8 cellular contexts compared by ENCODE assay signal in genomic region chr16:30377050-30377811, GRCh38. TPM values are rescaled to one million over a fixed set of nuclear protein-coding genes. Genes with fewer than 3 reads are reported as not detected.
DNase-seq lines count a peak whose midpoint lies in the region; ATAC-seq lines count a peak whose summit lies in the region.

No MANE protein-coding gene starts in this region.

- no peaks in the 10 kb centered on the region for H3K9me3 Mint-ChIP-seq in activated CD8-positive, alpha-beta memory T cell treated with anti-CD3 and anti-CD28 coated beads, Interleukin-2, amount 10 ng/mL, durations not matched to agents 7 days and 5 days (ENCODE audit: low read depth)
- H3K9me3 Mint-ChIP-seq in activated CD4-positive, alpha-beta memory T cell treated with anti-CD3 and anti-CD28 coated beads for 36 hours: no peaks in the 10 kb centered on the region

- peak overlapping the region; percentile 88 for H3K4me3 Mint-ChIP-seq in activated CD8-positive, alpha-beta memory T cell treated with anti-CD3 and anti-CD28 coated beads, Interleukin-2, amount 10 ng/mL, durations not matched to agents 7 days and 5 days
- H3K4me3 Mint-ChIP-seq in activated CD4-positive, alpha-beta memory T cell treated with anti-CD3 and anti-CD28 coated beads for 36 hours: peak overlapping the region; percentile 99

- intact Hi-C loops in activated CD4-positive, alpha-beta memory T cell treated with anti-CD3 and anti-CD28 coated beads for 36 hours (cut with micrococcal nuclease): loop anchor here (10.0 kb wide), 2 partner anchors 548 to 552 kb away; partner anchors contain the start of genes FBXL19 and MVP

- peak overlapping the region; percentile 100 for H3K27ac ChIP-seq in stomach smooth muscle (ENCODE audit: low read length)

- no peak for ATAC-seq in activated CD8-positive, alpha-beta memory T cell treated with anti-CD3 and anti-CD28 coated beads, Interleukin-2, amount 10 ng/mL, durations not matched to agents 7 days and 5 days
- no peak for ATAC-seq in GM18873 (IDR thresholded peaks at IDR 0.05; ENCODE audit: low FRiP score, unreplicated experiment)

- POLR2A ChIA-PET in activated CD4-positive, alpha-beta memory T cell treated with anti-CD3 and anti-CD28 coated beads for 36 hours (lab: Charles Lee): interaction anchor here (1.1 to 1.6 kb wide), 3 partner anchors 10 to 30 kb away, joined by 4 to 6 read pairs (median 5); partner anchors contain the start of gene ZNF771

- no peaks in the 10 kb centered on the region for H3K27me3 Mint-ChIP-seq in activated CD8-positive, alpha-beta memory T cell treated with anti-CD3 and anti-CD28 coated beads, Interleukin-2, amount 10 ng/mL, durations not matched to agents 7 days and 5 days
- no peaks in the 10 kb centered on the region for H3K27me3 Mint-ChIP-seq in activated CD4-positive, alpha-beta memory T cell treated with anti-CD3 and anti-CD28 coated beads for 36 hours

- H3K27me3 ChIP-seq in iPS-15b (ENCODE audit: control insufficient read depth, insufficient read depth, low read length) (no peaks in the 10 kb centered on the region), stomach smooth muscle (ENCODE audit: control insufficient read depth in 1 of 2, insufficient read depth in 2 of 2, low read length in 2 of 2) (no peaks in the 10 kb centered on the region)

- H3K27ac Mint-ChIP-seq in activated CD8-positive, alpha-beta memory T cell treated with anti-CD3 and anti-CD28 coated beads, Interleukin-2, amount 10 ng/mL, durations not matched to agents 7 days and 5 days: peak overlapping the region; percentile 100
- H3K27ac Mint-ChIP-seq in activated CD4-positive, alpha-beta memory T cell treated with anti-CD3 and anti-CD28 coated beads for 36 hours: peak overlapping the region; percentile 96

- CTCF ChIA-PET in activated CD8-positive, alpha-beta memory T cell treated with anti-CD3 and anti-CD28 coated beads, Interleukin-2, amount 10 ng/mL, durations not matched to agents 7 days and 5 days (lab: Charles Lee): interaction anchor here (0.7 to 1.3 kb wide), 4 partner anchors 23 to 234 kb away, joined by 3 to 9 read pairs (median 4); partner anchors contain the start of gene ZNF771
- CTCF ChIA-PET in activated CD4-positive, alpha-beta memory T cell treated with anti-CD3 and anti-CD28 coated beads for 36 hours (lab: Charles Lee): no interaction called here

- H3K4me3 ChIP-seq in iPS-15b (ENCODE audit: low read depth, low read length) (peak overlapping the region; percentile 64), stomach smooth muscle (ENCODE audit: low read length in 2 of 2) (peak overlapping the region; percentile 31 to 93)

- peaks cover 19% of the 10 kb centered on the region for H3K36me3 Mint-ChIP-seq in activated CD8-positive, alpha-beta memory T cell treated with anti-CD3 and anti-CD28 coated beads, Interleukin-2, amount 10 ng/mL, durations not matched to agents 7 days and 5 days
- H3K36me3 Mint-ChIP-seq in activated CD4-positive, alpha-beta memory T cell treated with anti-CD3 and anti-CD28 coated beads for 36 hours: peaks cover 27% of the 10 kb centered on the region

- H3K9ac ChIP-seq in iPS-15b (ENCODE audit: low read depth, low read length) (peak overlapping the region; percentile 56), stomach smooth muscle (ENCODE audit: low read length in 2 of 2) (peak overlapping the region; percentile 94 to 99)

- H3K36me3 ChIP-seq in iPS-15b (ENCODE audit: control insufficient read depth, insufficient read depth, low read length) (no peaks in the 10 kb centered on the region), stomach smooth muscle (ENCODE audit: control insufficient read depth in 2 of 2, insufficient read depth in 2 of 2, low read length in 2 of 2) (peaks cover 0 to 3% of the 10 kb centered on the region in 2 donors)

- peaks cover 37% of the 10 kb centered on the region for H3K4me1 Mint-ChIP-seq in activated CD8-positive, alpha-beta memory T cell treated with anti-CD3 and anti-CD28 coated beads, Interleukin-2, amount 10 ng/mL, durations not matched to agents 7 days and 5 days
- H3K4me1 Mint-ChIP-seq in activated CD4-positive, alpha-beta memory T cell treated with anti-CD3 and anti-CD28 coated beads for 36 hours (ENCODE audit: low read depth): peaks cover 36% of the 10 kb centered on the region

- no peak for DNase-seq in activated CD8-positive, alpha-beta memory T cell treated with anti-CD3 and anti-CD28 coated beads, Interleukin-2, amount 10 ng/mL, durations not matched to agents 7 days and 5 days
- no peak for DNase-seq in activated CD8-positive, alpha-beta memory T cell treated with anti-CD3 and anti-CD28 coated beads, Interleukin-2, amount 50 U/mL, for 4 hours
- DNase-seq in activated CD4-positive, alpha-beta memory T cell treated with anti-CD3 and anti-CD28 coated beads for 36 hours: no peak
- no peak for DNase-seq in activated CD4-positive, CD25-positive, alpha-beta regulatory T cell (lab: John Stamatoyannopoulos, UW)
- DNase-seq in NCI-H82 treated with DMSO at 0.1 percent for 48 hours (lab: John Stamatoyannopoulos, UW; ENCODE audit: unreplicated experiment): no peak

- H3K9me3 ChIP-seq in iPS-15b (ENCODE audit: control insufficient read depth, insufficient read depth, low read length) (no peaks in the 10 kb centered on the region), stomach smooth muscle (ENCODE audit: control insufficient read depth in 2 of 2, low read length in 2 of 2) (no peaks in the 10 kb centered on the region)

- H3K4me1 ChIP-seq in iPS-15b (ENCODE audit: control insufficient read depth, insufficient read depth, low read length): no peaks in the 10 kb centered on the region
- H3K4me1 ChIP-seq in stomach smooth muscle (ENCODE audit: control insufficient read depth, insufficient read depth, low read length): peaks cover 17% of the 10 kb centered on the region

RNA-seq across cellular contexts. Expression of gene MYL11, which starts 2.6 kb away (rescaled TPM):
- 1 to 10 TPM in 1 of 2 experiments, not detected in 1; 1.0 TPM for total RNA-seq in activated CD8-positive, alpha-beta memory T cell treated with anti-CD3 and anti-CD28 coated beads, Interleukin-2, amount 10 ng/mL, durations not matched to agents 7 days and 5 days
- 1 to 10 TPM in 1 of 2 experiments, under 1 TPM in 1; 0.83 to 1.6 TPM for total RNA-seq in activated CD4-positive, alpha-beta memory T cell treated with anti-CD3 and anti-CD28 coated beads for 36 hours

RNA-seq across cellular contexts. Expression of gene SEPTIN1, which starts 5.1 kb away (rescaled TPM):
- total RNA-seq in activated CD8-positive, alpha-beta memory T cell treated with anti-CD3 and anti-CD28 coated beads, Interleukin-2, amount 10 ng/mL, durations not matched to agents 7 days and 5 days: 100 to 1,000 TPM; 259 to 278 TPM
- total RNA-seq in activated CD4-positive, alpha-beta memory T cell treated with anti-CD3 and anti-CD28 coated beads for 36 hours: 100 to 1,000 TPM; 199 to 202 TPM

RNA-seq across cellular contexts. Expression of gene TBC1D10B, which starts 6.9 kb away (rescaled TPM):
- total RNA-seq in activated CD8-positive, alpha-beta memory T cell treated with anti-CD3 and anti-CD28 coated beads, Interleukin-2, amount 10 ng/mL, durations not matched to agents 7 days and 5 days: 10 to 100 TPM; 84.1 to 87.3 TPM
- total RNA-seq in activated CD4-positive, alpha-beta memory T cell treated with anti-CD3 and anti-CD28 coated beads for 36 hours: 10 to 100 TPM; 54.7 to 54.8 TPM

RNA-seq across cellular contexts. Expression of gene ZNF48, which starts 18.0 kb away (rescaled TPM):
- 10 to 100 TPM; 13.7 to 15.6 TPM for total RNA-seq in activated CD8-positive, alpha-beta memory T cell treated with anti-CD3 and anti-CD28 coated beads, Interleukin-2, amount 10 ng/mL, durations not matched to agents 7 days and 5 days
- total RNA-seq in activated CD4-positive, alpha-beta memory T cell treated with anti-CD3 and anti-CD28 coated beads for 36 hours: 10 to 100 TPM; 13.1 to 13.6 TPM

RNA-seq across cellular contexts. Expression of gene CD2BP2, which starts 22.1 kb away (rescaled TPM):
- 10 to 100 TPM; 70.0 to 94.9 TPM for total RNA-seq in activated CD8-positive, alpha-beta memory T cell treated with anti-CD3 and anti-CD28 coated beads, Interleukin-2, amount 10 ng/mL, durations not matched to agents 7 days and 5 days
- total RNA-seq in activated CD4-positive, alpha-beta memory T cell treated with anti-CD3 and anti-CD28 coated beads for 36 hours: 10 to 100 TPM; 60.7 to 61.4 TPM
